Comparison of ENCODE assay signal across 11 cellular contexts in genomic region chr21:46092811-46093667, GRCh38. TPM values are rescaled to one million over a fixed set of nuclear protein-coding genes. Genes with fewer than 3 reads are reported as not detected.
DNase-seq lines count a peak whose midpoint lies in the region; ATAC-seq and TF ChIP-seq lines count a peak whose summit lies in the region.
"Had no signal": no experiment of that assay in that cellular context is flagged by ENCODE, and none has a peak within 500 bp of the region (broad histone marks: within the 10 kb centered on the region; RNA-seq: fewer than 3 reads in every experiment).

No MANE protein-coding gene starts in this region.

- H3K9me3 Mint-ChIP-seq in brain (peaks cover 12 to 32% (median 24%) of the 10 kb centered on the region in 5 experiments), Calu3 (ENCODE audit: low read depth, unreplicated experiment) (peaks cover 10% of the 10 kb centered on the region)

- DNase-seq in H4 (ENCODE audit: low spot score): peak; percentile 3
- peak in 1 of 2 donors; percentile 28 for DNase-seq in left lung
- DNase-seq in stomach: peak; percentile 15
- DNase-seq in Calu3: no peak
- DNase-seq in NCI-H2029 treated with DMSO at 0.1 percent for 48 hours (lab: John Stamatoyannopoulos, UW): no peak
- DNase-seq in dedifferentiated amniotic fluid mesenchymal stem cell (ENCODE audit: extremely low spot score): no peak
- DNase-seq: central memory CD4-positive, alpha-beta T cell; DMS 273 treated with DMSO at 0.1 percent for 48 hours; stimulated activated CD4-positive, alpha-beta T cell treated with anti-CD3 and anti-CD28 coated beads, Interleukin-4, amount 100 ng/mL, for 1 hour had no signal

- H3K9me3 ChIP-seq in left lung (peaks cover 0 to 4% of the 10 kb centered on the region in 2 donors), stomach (peaks cover 0 to 7% (median 3%) of the 10 kb centered on the region in 4 donors)

- peaks cover 0 to 4% of the 10 kb centered on the region in 2 donors for H3K4me1 ChIP-seq in left lung
- peaks cover 14 to 36% (median 23%) of the 10 kb centered on the region in 4 donors for H3K4me1 ChIP-seq in stomach

- no peak overlapping the region for H3K4me3 Mint-ChIP-seq in brain
- no peak overlapping the region for H3K4me3 Mint-ChIP-seq in Calu3 (ENCODE audit: low read depth, unreplicated experiment)

- intact Hi-C loops in left lung (cut with DNase I): no loop called here
- intact Hi-C loops in stomach (cut with DNase I; ENCODE audit: low total_unique reads): no loop called here
- intact Hi-C loops in Calu3 (cut with micrococcal nuclease; ENCODE audit: unreplicated experiment): no loop called here

- no peak for TF ChIP-seq CTCF in brain (conservative IDR thresholded peaks at IDR 0.05)
- no peak for TF ChIP-seq CTCF in left lung (IDR thresholded peaks at IDR 0.05)
- TF ChIP-seq CTCF in stomach (IDR thresholded peaks at IDR 0.05): no peak
- no peak for TF ChIP-seq CTCF in Calu3 (IDR thresholded peaks at IDR 0.05; ENCODE audit: unreplicated experiment)

- TF ChIP-seq EP300 in stomach (IDR thresholded peaks at IDR 0.05): no peak

- ATAC-seq in left lung: no peak
- no peak for ATAC-seq in GM19467 (IDR thresholded peaks at IDR 0.05; ENCODE audit: unreplicated experiment)

- no peaks in the 10 kb centered on the region for H3K36me3 Mint-ChIP-seq in brain
- H3K36me3 Mint-ChIP-seq in Calu3 (ENCODE audit: insufficient read depth, unreplicated experiment): no peaks in the 10 kb centered on the region

- peak overlapping the region in 3 of 5 experiments; percentile 55 to 81 (median 64) for H3K27ac Mint-ChIP-seq in brain
- H3K27ac Mint-ChIP-seq in Calu3 (ENCODE audit: unreplicated experiment): no peak overlapping the region

- WGBS in stomach, 5 donors: 54 to 84% (median 69%) methylated on average over 4 to 11 of the region's 11 CpGs

- H3K4me1 Mint-ChIP-seq in brain (peaks cover 6% of the 10 kb centered on the region), Calu3 (ENCODE audit: low read depth, unreplicated experiment) (no peaks in the 10 kb centered on the region)

- no TSS peak for BruUV-seq in Calu3 (replicated peaks; lab: Mats Ljungman, UMichigan)

- H3K36me3 ChIP-seq in left lung (no peaks in the 10 kb centered on the region), stomach (no peaks in the 10 kb centered on the region)

- H3K27me3 Mint-ChIP-seq in brain (peaks cover 28% of the 10 kb centered on the region), Calu3 (ENCODE audit: unreplicated experiment) (peaks cover 18% of the 10 kb centered on the region)

- H3K27me3 ChIP-seq in left lung (peaks cover 5 to 19% of the 10 kb centered on the region in 2 donors), stomach (peaks cover 0 to 17% (median 11%) of the 10 kb centered on the region in 3 donors)

- H3K4me3 ChIP-seq in left lung: no peak overlapping the region
- H3K4me3 ChIP-seq in stomach: no peak overlapping the region

- peak overlapping the region; percentile 57 to 82 for H3K27ac ChIP-seq in left lung
- H3K27ac ChIP-seq in stomach: peak overlapping the region; percentile 47 to 96 (median 88)

- CTCF ChIA-PET in Calu3 (lab: Charles Lee): no interaction called here

- TF ChIP-seq POLR2A in stomach (IDR thresholded peaks at IDR 0.05): no peak

RNA-seq across cellular contexts. Expression of gene COL6A2, which starts 4.9 kb away (rescaled TPM):
- total RNA-seq in H4 (2014; rRNA removed; shearing (Covaris generic)): 38.5 and 53.6 TPM in 2 replicates
- 21.4 TPM for polyA plus RNA-seq in brain (ENCODE audit: insufficient read depth, low read depth, low replicate concordance)
- total RNA-seq in left lung: 100 to 1,000 TPM; 405 to 474 TPM
- total RNA-seq in stomach: 1,000 to 10,000 TPM in 1 of 5 donors, 100 to 1,000 TPM in 4; 351 to 3,737 (median 491) TPM
- polyA plus RNA-seq in stomach: 100 to 1,000 TPM in 2 of 3 donors, 10 to 100 TPM in 1; 79.3 to 246 (median 113) TPM
- total RNA-seq in Calu3 (2022): 3.4 and 3.8 TPM in 2 replicates

Comparison
In these comparisons a context has a peak if more than half of its experiments do, and no peak if none do; other contexts are left out.
1. DNase-seq: peak in H4 (single experiment) and stomach (single experiment); none in Calu3 (single experiment), NCI-H2029 treated with DMSO at 0.1 percent for 48 hours (single experiment) and dedifferentiated amniotic fluid mesenchymal stem cell (single experiment).